17 cellular contexts compared by ENCODE assay signal in genomic region chr12:62103736-62104135, GRCh38.
DNase-seq lines count a peak whose midpoint lies in the region; ATAC-seq, FAIRE-seq and TF ChIP-seq lines count a peak whose summit lies in the region.
"Had no signal": no experiment of that assay in that cellular context is flagged by ENCODE, and none has a peak within 500 bp of the region (broad histone marks: within the 10 kb centered on the region; RNA-seq: fewer than 3 reads in every experiment).

No MANE protein-coding gene starts in this region.

- FAIRE-seq in urothelium cell line (lab: Jason Lieb, UNC), result no peak
- FAIRE-seq: A549, GM12892, GM18507 had no signal

- DNase-seq in HT1080 (ENCODE audit: low read depth) (peak; percentile 5), T-helper 17 cell (no peak), epithelial cell of esophagus (ENCODE audit: low read depth) (peak; percentile 10), urothelium cell line (ENCODE audit: low spot score) (peak; percentile 17), AG08396 (ENCODE audit: low spot score) (no peak)
- DNase-seq in activated CD4-positive, alpha-beta T cell treated with anti-CD3 and anti-CD28 coated beads for 36 hours, result no peak
- DNase-seq: CD4-positive, alpha-beta memory T cell; DMS153; DMS79; GDM1; HCEC 1CT had no signal

- CTCF ChIA-PET in activated CD4-positive, alpha-beta T cell treated with anti-CD3 and anti-CD28 coated beads for 36 hours (lab: Charles Lee), result no interaction called here

- no peak for TF ChIP-seq CTCF in epithelial cell of esophagus (IDR thresholded peaks at IDR 0.05; ENCODE audit: insufficient read depth, low read depth, low read length, missing control alignments)

- H3K4me1 Mint-ChIP-seq in T-helper 17 cell, result no peaks in the 10 kb centered on the region
- no peaks in the 10 kb centered on the region for H3K4me1 Mint-ChIP-seq in activated CD4-positive, alpha-beta T cell treated with anti-CD3 and anti-CD28 coated beads for 36 hours
- H3K4me1 Mint-ChIP-seq: CD4-positive, alpha-beta memory T cell had no signal

- H3K4me3 ChIP-seq in epithelial cell of esophagus (ENCODE audit: low read length), result no peak overlapping the region
- H3K4me3 ChIP-seq: A549, BLaER1 had no signal

- no peaks in the 10 kb centered on the region for H3K9me3 Mint-ChIP-seq in activated CD4-positive, alpha-beta T cell treated with anti-CD3 and anti-CD28 coated beads for 36 hours (ENCODE audit: low read depth)

- peaks cover 4% of the 10 kb centered on the region for H3K27me3 Mint-ChIP-seq in T-helper 17 cell
- H3K27me3 Mint-ChIP-seq in activated CD4-positive, alpha-beta T cell treated with anti-CD3 and anti-CD28 coated beads for 36 hours, result peaks cover 6% of the 10 kb centered on the region

- no peaks in the 10 kb centered on the region for H3K9me3 ChIP-seq in T-helper 17 cell (ENCODE audit: control insufficient read depth, low read length, poor library complexity, severe bottlenecking)
- H3K9me3 ChIP-seq: A549, BLaER1 had no signal

- H3K27ac Mint-ChIP-seq in T-helper 17 cell, result peak overlapping the region; percentile 49
- H3K27ac Mint-ChIP-seq in activated CD4-positive, alpha-beta T cell treated with anti-CD3 and anti-CD28 coated beads for 36 hours, result no peak overlapping the region
- H3K27ac Mint-ChIP-seq: CD14-positive monocyte; CD4-positive, alpha-beta memory T cell had no signal

- POLR2A ChIA-PET in activated CD4-positive, alpha-beta T cell treated with anti-CD3 and anti-CD28 coated beads for 36 hours (lab: Charles Lee), result no interaction called here

- no peaks in the 10 kb centered on the region for H3K36me3 Mint-ChIP-seq in T-helper 17 cell (ENCODE audit: low read depth)
- no peaks in the 10 kb centered on the region for H3K36me3 Mint-ChIP-seq in activated CD4-positive, alpha-beta T cell treated with anti-CD3 and anti-CD28 coated beads for 36 hours (ENCODE audit: low read depth)
- H3K36me3 Mint-ChIP-seq: CD14-positive monocyte; CD4-positive, alpha-beta memory T cell had no signal

- H3K4me3 Mint-ChIP-seq in T-helper 17 cell, result no peak overlapping the region
- no peak overlapping the region for H3K4me3 Mint-ChIP-seq in activated CD4-positive, alpha-beta T cell treated with anti-CD3 and anti-CD28 coated beads for 36 hours
- H3K4me3 Mint-ChIP-seq: CD14-positive monocyte; CD4-positive, alpha-beta memory T cell had no signal

- ATAC-seq in T-helper 17 cell, result no peak
- no peak for ATAC-seq in activated CD4-positive, alpha-beta T cell treated with anti-CD3 and anti-CD28 coated beads for 36 hours
- ATAC-seq in GM18519 (IDR thresholded peaks at IDR 0.05; ENCODE audit: low FRiP score, unreplicated experiment), result no peak
- ATAC-seq: A549 had no signal

- intact Hi-C loops in activated CD4-positive, alpha-beta T cell treated with anti-CD3 and anti-CD28 coated beads for 36 hours (cut with DNase I, micrococcal nuclease), result no loop called here

Comparison
In these comparisons a context has a peak if more than half of its experiments do, and no peak if none do; other contexts are left out.
1. DNase-seq: peak in HT1080 (single experiment), epithelial cell of esophagus (single experiment) and urothelium cell line (single experiment); none in T-helper 17 cell (0 of 3), activated CD4-positive, alpha-beta T cell treated with anti-CD3 and anti-CD28 coated beads for 36 hours (single experiment) and AG08396 (single experiment).